Comparison of ENCODE assay signal across 8 cellular contexts in genomic region chr9:121267689-121268597, GRCh38. TPM values are rescaled to one million over a fixed set of nuclear protein-coding genes. Genes with fewer than 3 reads are reported as not detected.
A peak's percentile ranks its signal among the peaks of the same experiment; 100 is the strongest.
DNase-seq lines count a peak whose midpoint lies in the region; ATAC-seq and TF ChIP-seq lines count a peak whose summit lies in the region.

Gene GSN, plus strand, starts transcription at chr9:121268162. Its CDS starts 33,810 bp downstream, at chr9:121301972.

- H3K4me1 ChIP-seq in HUES64 (ENCODE audit: insufficient read depth, low read length) (peaks cover 34% of the 10 kb centered on the region), heart left ventricle (peaks cover 6 to 65% (median 54%) of the 10 kb centered on the region in 12 donors), parathyroid adenoma (no peaks in the 10 kb centered on the region), urinary bladder (ENCODE audit: insufficient read depth) (no peaks in the 10 kb centered on the region)

- TF ChIP-seq POLR2A in heart left ventricle (IDR thresholded peaks at IDR 0.05): peak in 1 of 2 donors; percentile 81

- ATAC-seq in GM19455 (IDR thresholded peaks at IDR 0.05; ENCODE audit: unreplicated experiment): peak; percentile 77
- peak; percentile 65 to 92 (median 84) for ATAC-seq in heart left ventricle

- no peak; the same call in 1 of the 2 replicates for TF ChIP-seq CTCF in C4-2B (conservative IDR thresholded peaks at IDR 0.05)
- peak in 4 of 12 donors; percentile 5 to 32 (median 8) for TF ChIP-seq CTCF in heart left ventricle (IDR thresholded peaks at IDR 0.05)
- no peak for TF ChIP-seq CTCF in parathyroid adenoma (IDR thresholded peaks at IDR 0.05)

- H2AFZ ChIP-seq in parathyroid adenoma: peak within 1 kb of the TSS; percentile 85

- H3K9ac ChIP-seq in HUES64 (ENCODE audit: low read depth, low read length) (peak within 1 kb of the TSS; percentile 56; the same call in 1 of the 2 replicates), parathyroid adenoma (peak within 1 kb of the TSS; percentile 19)

- H3K27me3 ChIP-seq in HUES64 (ENCODE audit: insufficient read depth, low read length): peaks cover 68% of the 10 kb centered on the region
- H3K27me3 ChIP-seq in heart left ventricle: no peaks in the 10 kb centered on the region
- no peaks in the 10 kb centered on the region for H3K27me3 ChIP-seq in parathyroid adenoma (ENCODE audit: control insufficient read depth, insufficient read depth, low read length)

- no peaks in the 10 kb centered on the region for H3K79me2 ChIP-seq in parathyroid adenoma

- H3K4me2 ChIP-seq in parathyroid adenoma (ENCODE audit: low read length): peak within 1 kb of the TSS; percentile 96

- WGBS in HUES64: 1% methylated on average over 64 of the region's 64 CpGs
- 1 to 3% (median 1%) methylated on average over 16 to 64 of the region's 64 CpGs for WGBS in heart left ventricle, 4 donors
- WGBS in urinary bladder: under 1% methylated on average over 64 of the region's 64 CpGs

- H3K36me3 ChIP-seq in HUES64 (ENCODE audit: insufficient read depth, low read length): no peaks in the 10 kb centered on the region
- H3K36me3 ChIP-seq in heart left ventricle: no peaks in the 10 kb centered on the region
- H3K36me3 ChIP-seq in parathyroid adenoma (ENCODE audit: control insufficient read depth, insufficient read depth, low read length): no peaks in the 10 kb centered on the region
- no peaks in the 10 kb centered on the region for H3K36me3 ChIP-seq in urinary bladder (ENCODE audit: insufficient read depth)

- intact Hi-C loops in heart left ventricle (cut with DNase I): loop anchor here in 8 of 10 donors (5.0 to 10.0 kb wide), 7 partner anchors 41 to 114 kb away; no protein-coding TSS in a partner anchor

- H3K4me3 ChIP-seq in HUES64 (ENCODE audit: low read length): peak within 1 kb of the TSS; percentile 69
- H3K4me3 ChIP-seq in heart left ventricle: peak within 1 kb of the TSS; percentile 75 to 95 (median 88)
- peak within 1 kb of the TSS; percentile 70 for H3K4me3 ChIP-seq in parathyroid adenoma (ENCODE audit: low read depth, low read length)
- peak within 1 kb of the TSS; percentile 68 for H3K4me3 ChIP-seq in urinary bladder (ENCODE audit: low read depth, low read length)

- H3K27ac ChIP-seq in C4-2B: peak within 1 kb of the TSS; percentile 33
- H3K27ac ChIP-seq in HUES64 (ENCODE audit: low read depth, low read length): no peak within 1 kb of the TSS
- H3K27ac ChIP-seq in heart left ventricle: peak within 1 kb of the TSS; percentile 30 to 96 (median 88)
- H3K27ac ChIP-seq in parathyroid adenoma: no peak within 1 kb of the TSS
- peak within 1 kb of the TSS; percentile 77 for H3K27ac ChIP-seq in urinary bladder (ENCODE audit: low read depth)

- peak; percentile 30 to 59 for DNase-seq in SW 1271 (lab: John Stamatoyannopoulos, UW)
- peak; percentile 60 for DNase-seq in amniotic epithelial cell (ENCODE audit: low read depth)
- DNase-seq in heart left ventricle: peak; percentile 88 to 94 (median 90)

- H3K9me3 ChIP-seq in HUES64 (ENCODE audit: insufficient read depth, low read depth, low read length) (no peaks in the 10 kb centered on the region), heart left ventricle (no peaks in the 10 kb centered on the region), parathyroid adenoma (ENCODE audit: control insufficient read depth, low read length) (no peaks in the 10 kb centered on the region)

RNA-seq across cellular contexts. Expression of gene GSN, which starts in this region (rescaled TPM):
- 44.3 TPM for polyA plus RNA-seq in HUES64 (2013, experiment 1 of 2)
- 57.1 TPM for polyA plus RNA-seq in HUES64 (2013, experiment 2 of 2)
- total RNA-seq in heart left ventricle (1,000 to 10,000 TPM in 2 of 9 donors, 100 to 1,000 TPM in 7; 422 to 2,088 (median 703) TPM), urinary bladder (405 TPM)
- polyA plus RNA-seq in heart left ventricle (100 to 1,000 TPM; 379 to 481 TPM), urinary bladder (2,591 TPM)

Comparison
In these comparisons a context has a peak if more than half of its experiments do, and no peak if none do; other contexts are left out.
1. H3K27ac ChIP-seq: peak in C4-2B (single experiment), heart left ventricle (12 of 12) and urinary bladder (single experiment); none in HUES64 (single experiment) and parathyroid adenoma (single experiment).
2. Peak in every context shown above with its lines, with median percentiles within 50 percentile points of each other: H3K4me3 ChIP-seq and DNase-seq.